ENCODE assay signal across 13 cellular contexts in the genomic region with DNA sequence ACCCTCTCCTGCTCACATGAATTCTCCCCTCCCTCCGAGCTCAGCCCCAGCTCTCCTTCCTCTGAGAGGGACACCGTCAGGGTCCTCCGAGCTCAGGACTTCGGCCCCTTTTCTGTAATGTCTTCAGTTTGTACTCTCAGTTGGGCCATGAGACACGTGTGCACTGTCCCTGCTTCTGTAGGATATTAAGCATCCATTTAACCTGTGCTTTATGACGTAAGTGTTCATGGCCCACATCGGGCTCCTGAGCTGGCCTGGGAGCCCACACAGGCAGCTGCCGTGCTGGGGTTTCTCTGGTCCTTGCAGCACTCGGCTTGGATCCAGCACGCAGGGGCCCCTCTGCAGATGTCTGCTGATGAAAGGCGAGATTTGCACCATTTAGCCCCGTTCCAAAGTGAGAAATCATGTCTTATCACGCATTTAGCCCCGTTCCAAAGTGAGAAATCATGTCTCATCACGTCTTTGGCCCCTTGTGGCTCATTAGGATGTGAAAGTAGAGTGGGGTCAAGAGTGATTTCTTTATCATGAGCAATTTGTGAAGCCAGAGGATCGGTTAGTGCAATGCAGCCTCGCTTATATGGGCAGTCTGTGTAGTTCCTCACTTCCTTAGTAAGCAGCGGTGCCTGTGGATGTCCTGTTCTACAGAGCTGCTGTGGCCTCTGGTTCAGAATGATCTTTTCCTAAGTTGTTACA. TPM values are rescaled to one million over a fixed set of nuclear protein-coding genes. Genes with fewer than 3 reads are reported as not detected.
DNase-seq lines count a peak whose midpoint lies in the region; ATAC-seq and TF ChIP-seq lines count a peak whose summit lies in the region.
"Had no signal": no experiment of that assay in that cellular context is flagged by ENCODE, and none has a peak within 500 bp of the region (broad histone marks: within the 10 kb centered on the region; RNA-seq: fewer than 3 reads in every experiment).

No MANE protein-coding gene starts in this region.

- H3K79me2 ChIP-seq in hepatocyte: peaks cover 3% of the 10 kb centered on the region

- peaks cover 2% of the 10 kb centered on the region for H3K27me3 Mint-ChIP-seq in IgD-negative memory B cell
- H3K27me3 Mint-ChIP-seq: brain had no signal

- H3K9me3 ChIP-seq in right atrium auricular region (no peaks in the 10 kb centered on the region), upper lobe of right lung (no peaks in the 10 kb centered on the region), neuronal stem cell (replicated peaks in 1 of 2; ENCODE audit: control insufficient read depth in 2 of 2, insufficient read depth in 1 of 2, low read depth in 1 of 2, low read length in 2 of 2) (peaks cover 0 to 49% of the 10 kb centered on the region in 2 donors), hepatocyte (ENCODE audit: low read depth) (no peaks in the 10 kb centered on the region)
- H3K9me3 ChIP-seq: esophagus squamous epithelium, suprapubic skin had no signal

- no peak overlapping the region for H3K9ac ChIP-seq in neuronal stem cell (ENCODE audit: low read depth, low read length, poor library complexity)

- H3K4me3 Mint-ChIP-seq in IgD-negative memory B cell: peak overlapping the region; percentile 58 to 84 (median 72)
- H3K4me3 Mint-ChIP-seq: brain, neural crest cell had no signal

- ATAC-seq in Right ventricle myocardium inferior: no peak
- peak; percentile 39 for ATAC-seq in HG02571 (IDR thresholded peaks at IDR 0.05; ENCODE audit: unreplicated experiment)
- no peak for ATAC-seq in upper lobe of right lung

- H3K9me3 Mint-ChIP-seq in IgD-negative memory B cell: no peaks in the 10 kb centered on the region

- TF ChIP-seq CTCF in right atrium auricular region (IDR thresholded peaks at IDR 0.05) (no peak), upper lobe of right lung (IDR thresholded peaks at IDR 0.05) (no peak), hepatocyte (IDR thresholded peaks at IDR 0.05; ENCODE audit: poor library complexity) (no peak)

- no peak overlapping the region for H3K18ac ChIP-seq in neuronal stem cell (ENCODE audit: low read length)

- H4K8ac ChIP-seq in neuronal stem cell (ENCODE audit: low read depth, low read length): no peak overlapping the region

- H3K4me1 ChIP-seq in right atrium auricular region (peaks cover 0 to 5% of the 10 kb centered on the region in 2 donors), upper lobe of right lung (peaks cover 6% of the 10 kb centered on the region), neuronal stem cell (ENCODE audit: control insufficient read depth in 2 of 2, insufficient read depth in 1 of 2, low read depth in 1 of 2, low read length in 2 of 2) (peaks cover 4% of the 10 kb centered on the region in 2 donors), hepatocyte (ENCODE audit: insufficient read depth) (no peaks in the 10 kb centered on the region)

- no peak overlapping the region for H3K4me3 ChIP-seq in right atrium auricular region
- no peak overlapping the region for H3K4me3 ChIP-seq in upper lobe of right lung
- no peak overlapping the region for H3K4me3 ChIP-seq in neuronal stem cell (ENCODE audit: low read length in 2 of 2)
- no peak overlapping the region for H3K4me3 ChIP-seq in hepatocyte
- H3K4me3 ChIP-seq: esophagus squamous epithelium, suprapubic skin had no signal

- peaks cover 4% of the 10 kb centered on the region for H3K36me3 Mint-ChIP-seq in IgD-negative memory B cell
- H3K36me3 Mint-ChIP-seq: brain had no signal

- DNase-seq in Right ventricle myocardium inferior (ENCODE audit: missing footprints): peak; percentile 74
- no peak for DNase-seq in right atrium auricular region (ENCODE audit: low spot score)
- peak; percentile 64 for DNase-seq in upper lobe of right lung
- no peak for DNase-seq in neuronal stem cell (ENCODE audit: low spot score)
- DNase-seq in hepatocyte (ENCODE audit: low spot score): no peak
- no peak for DNase-seq in activated naive CD4-positive, alpha-beta T cell treated with anti-CD3 and anti-CD28 coated beads, Interleukin-2, amount 50 U/mL, for 16 hours
- DNase-seq: esophagus squamous epithelium, NCI-H748 treated with DMSO at 0.1 percent for 48 hours had no signal

- no peak overlapping the region for H3K4ac ChIP-seq in neuronal stem cell (ENCODE audit: low read length)

- intact Hi-C loops in Right ventricle myocardium inferior (cut with DNase I): no loop called here
- intact Hi-C loops in upper lobe of right lung (cut with DNase I): no loop called here

- no peak overlapping the region for H3K23ac ChIP-seq in neuronal stem cell (ENCODE audit: low read depth, low read length, poor library complexity)

- H2AK5ac ChIP-seq in neuronal stem cell (ENCODE audit: low read depth, low read length): no peak overlapping the region

- H3K27ac ChIP-seq in right atrium auricular region (no peak overlapping the region), upper lobe of right lung (no peak overlapping the region), neuronal stem cell (replicated peaks; ENCODE audit: low read length) (no peak overlapping the region), hepatocyte (no peak overlapping the region)
- H3K27ac ChIP-seq: suprapubic skin had no signal

- H2BK120ac ChIP-seq in neuronal stem cell (ENCODE audit: low read depth, low read length): no peak overlapping the region

- H3K27ac Mint-ChIP-seq in IgD-negative memory B cell: peak overlapping the region; percentile 89 to 97 (median 96)
- H3K27ac Mint-ChIP-seq: brain had no signal

- no peak overlapping the region for H4K91ac ChIP-seq in neuronal stem cell (ENCODE audit: low read depth, low read length, poor library complexity)

- H2BK12ac ChIP-seq in neuronal stem cell (ENCODE audit: low read length): no peak overlapping the region

- H4K20me1 ChIP-seq in hepatocyte (ENCODE audit: insufficient read depth, poor library complexity, severe bottlenecking): no peaks in the 10 kb centered on the region

- no peaks in the 10 kb centered on the region for H3K27me3 ChIP-seq in right atrium auricular region
- H3K27me3 ChIP-seq in upper lobe of right lung: no peaks in the 10 kb centered on the region
- no peaks in the 10 kb centered on the region for H3K27me3 ChIP-seq in neuronal stem cell (ENCODE audit: control insufficient read depth in 3 of 3, insufficient read depth in 3 of 3, low read depth in 1 of 3, low read length in 3 of 3)
- H3K27me3 ChIP-seq in hepatocyte: no peaks in the 10 kb centered on the region
- H3K27me3 ChIP-seq: esophagus squamous epithelium, suprapubic skin had no signal

- H2BK15ac ChIP-seq in neuronal stem cell (ENCODE audit: low read length): no peak overlapping the region

- H3K4me2 ChIP-seq in neuronal stem cell (ENCODE audit: insufficient read depth, low read length, poor library complexity, severe bottlenecking): no peak overlapping the region
- no peak overlapping the region for H3K4me2 ChIP-seq in hepatocyte

- no peak overlapping the region for H2BK5ac ChIP-seq in neuronal stem cell (ENCODE audit: low read length)

- H3K9me2 ChIP-seq in hepatocyte (replicated peaks; ENCODE audit: insufficient read depth): no peaks in the 10 kb centered on the region

- H3K36me3 ChIP-seq in right atrium auricular region (no peaks in the 10 kb centered on the region), upper lobe of right lung (no peaks in the 10 kb centered on the region), neuronal stem cell (replicated peaks in 1 of 2; ENCODE audit: control insufficient read depth in 2 of 2, insufficient read depth in 2 of 2, low read length in 2 of 2) (no peaks in the 10 kb centered on the region), hepatocyte (replicated peaks; ENCODE audit: insufficient read depth, low read depth) (no peaks in the 10 kb centered on the region)
- H3K36me3 ChIP-seq: suprapubic skin had no signal

- no peak overlapping the region for H3K14ac ChIP-seq in neuronal stem cell (ENCODE audit: low read length)

- H3K4me1 Mint-ChIP-seq in IgD-negative memory B cell: peaks cover 42 to 60% (median 52%) of the 10 kb centered on the region in 3 donors

- no CpG with 5 or more reads among the region's 18 CpGs for WGBS in neuronal stem cell (ENCODE audit: extremely low coverage in 2 of 2, insufficient read length in 2 of 2, insufficient replicate concordance in 1 of 2), 2 donors
- 69% methylated on average over 18 of the region's 18 CpGs for WGBS in hepatocyte (ENCODE audit: low lambda C conversion rate, missing lambda C conversion rate)

- peaks cover 3% of the 10 kb centered on the region for H3K79me1 ChIP-seq in neuronal stem cell (ENCODE audit: low read depth, low read length)

- no peak overlapping the region for H2AFZ ChIP-seq in neuronal stem cell (ENCODE audit: low read length)
- no peak overlapping the region for H2AFZ ChIP-seq in hepatocyte

RNA-seq across cellular contexts. Expression of a gene that starts 25.3 kb away (rescaled TPM):
- total RNA-seq in Right ventricle myocardium inferior (50.0 TPM), right atrium auricular region (10 to 100 TPM; 45.1 to 54.1 TPM), upper lobe of right lung (61.2 TPM), hepatocyte (21.9 and 26.3 TPM in 2 replicates)
- polyA plus RNA-seq in IgD-negative memory B cell (126 TPM), hepatocyte (20.7 and 24.2 TPM in 2 replicates)
- 44.1 TPM for polyA plus RNA-seq in neuronal stem cell (2013, experiment 1 of 2)
- polyA plus RNA-seq in neuronal stem cell (2013, experiment 2 of 2): 44.2 TPM

Comparison
In these comparisons a context has a peak if more than half of its experiments do, and no peak if none do; other contexts are left out.
1. DNase-seq: peak in Right ventricle myocardium inferior (single experiment) and upper lobe of right lung (single experiment); none in right atrium auricular region (single experiment), neuronal stem cell (single experiment), hepatocyte (single experiment) and activated naive CD4-positive, alpha-beta T cell treated with anti-CD3 and anti-CD28 coated beads, Interleukin-2, amount 50 U/mL, for 16 hours (single experiment).